Comparison of ENCODE assay signal across 3 cellular contexts in genomic region chr20:44191640-44192039, GRCh38. TPM values are rescaled to one million over a fixed set of nuclear protein-coding genes. Genes with fewer than 3 reads are reported as not detected.
"Had no signal": no experiment of that assay in that cellular context is flagged by ENCODE, and none has a peak within 500 bp of the region (broad histone marks: within the 10 kb centered on the region; RNA-seq: fewer than 3 reads in every experiment).

No MANE protein-coding gene starts in this region.

RNA-seq across cellular contexts. Expression of gene GDAP1L1, which starts 55.5 kb away (rescaled TPM):
- total RNA-seq: HFFc6, HT1080, IMR-90 had no signal
